ENCODE assay signal across 27 cellular contexts in genomic region chr15:26365077-26365476, GRCh38.
"Had no signal": no experiment of that assay in that cellular context is flagged by ENCODE, and none has a peak within 500 bp of the region (broad histone marks: within the 10 kb centered on the region; RNA-seq: fewer than 3 reads in every experiment).

No MANE protein-coding gene starts in this region.

- H3K27ac ChIP-seq: brain microvascular endothelial cell, coronary artery, dorsolateral prefrontal cortex, esophagus muscularis mucosa, foreskin keratinocyte, gastrocnemius medialis, heart left ventricle had no signal

- DNase-seq: activated CD4-positive, alpha-beta memory T cell treated with anti-CD3 and anti-CD28 coated beads, Interleukin-2, amount 10 ng/mL, durations not matched to agents 7 days and 5 days; activated CD4-positive, alpha-beta T cell treated with anti-CD3 and anti-CD28 coated beads for 1 hour; activated CD4-positive, alpha-beta T cell treated with anti-CD3 and anti-CD28 coated beads for 4 hours; activated CD4-positive, alpha-beta T cell treated with anti-CD3 and anti-CD28 coated beads, Interleukin-2, amount 10 ng/mL, durations not matched to agents 7 days and 5 days; activated CD4-positive, alpha-beta T cell treated with anti-CD3 and anti-CD28 coated beads, Interleukin-2, amount 50 U/mL, for 4 hours; activated CD8-positive, alpha-beta memory T cell treated with anti-CD3 and anti-CD28 coated beads, Interleukin-2, amount 50 U/mL, for 48 hours; activated gamma-delta T cell treated with Interleukin-2 at 50 U/mL for 16 hours; activated naive CD4-positive, alpha-beta T cell treated with anti-CD3 and anti-CD28 coated beads, Interleukin-2, amount 50 U/mL, for 16 hours; activated naive CD4-positive, alpha-beta T cell treated with Interleukin-2 at 50 U/mL for 16 hours; activated T-cell treated with anti-CD3 and anti-CD28 coated beads for 4 hours; activated T-cell treated with anti-CD3 and anti-CD28 coated beads, Interleukin-2, amount 50 U/mL, for 24 hours; activated T-cell treated with anti-CD3 and anti-CD28 coated beads, Interleukin-2, amount 50 U/mL, for 72 hours; amniotic stem cell; anterior cingulate cortex; brain microvascular endothelial cell; dorsolateral prefrontal cortex; effector memory CD4-positive, alpha-beta T cell; erythroblast; foreskin keratinocyte; gastrocnemius medialis; glutamatergic neuron; heart left ventricle; T-helper 2 cell had no signal

- H3K9me3 ChIP-seq: esophagus muscularis mucosa, gastrocnemius medialis, heart left ventricle had no signal

- H3K4me1 ChIP-seq: esophagus muscularis mucosa, foreskin keratinocyte, gastrocnemius medialis had no signal

- FAIRE-seq: astrocyte, bronchial epithelial cell had no signal

- H3K27me3 ChIP-seq: brain microvascular endothelial cell, esophagus muscularis mucosa, foreskin keratinocyte, gastrocnemius medialis, heart left ventricle had no signal

- H3K36me3 ChIP-seq: brain microvascular endothelial cell, esophagus muscularis mucosa, gastrocnemius medialis, heart left ventricle had no signal

- ATAC-seq: activated T-cell treated with anti-CD3 and anti-CD28 coated beads, Interleukin-2, amount 50 U/mL, for 72 hours; foreskin keratinocyte; gastrocnemius medialis; heart left ventricle had no signal

- H3K4me3 ChIP-seq: coronary artery, dorsolateral prefrontal cortex, esophagus muscularis mucosa, gastrocnemius medialis, heart left ventricle had no signal
